In the genomic region with DNA sequence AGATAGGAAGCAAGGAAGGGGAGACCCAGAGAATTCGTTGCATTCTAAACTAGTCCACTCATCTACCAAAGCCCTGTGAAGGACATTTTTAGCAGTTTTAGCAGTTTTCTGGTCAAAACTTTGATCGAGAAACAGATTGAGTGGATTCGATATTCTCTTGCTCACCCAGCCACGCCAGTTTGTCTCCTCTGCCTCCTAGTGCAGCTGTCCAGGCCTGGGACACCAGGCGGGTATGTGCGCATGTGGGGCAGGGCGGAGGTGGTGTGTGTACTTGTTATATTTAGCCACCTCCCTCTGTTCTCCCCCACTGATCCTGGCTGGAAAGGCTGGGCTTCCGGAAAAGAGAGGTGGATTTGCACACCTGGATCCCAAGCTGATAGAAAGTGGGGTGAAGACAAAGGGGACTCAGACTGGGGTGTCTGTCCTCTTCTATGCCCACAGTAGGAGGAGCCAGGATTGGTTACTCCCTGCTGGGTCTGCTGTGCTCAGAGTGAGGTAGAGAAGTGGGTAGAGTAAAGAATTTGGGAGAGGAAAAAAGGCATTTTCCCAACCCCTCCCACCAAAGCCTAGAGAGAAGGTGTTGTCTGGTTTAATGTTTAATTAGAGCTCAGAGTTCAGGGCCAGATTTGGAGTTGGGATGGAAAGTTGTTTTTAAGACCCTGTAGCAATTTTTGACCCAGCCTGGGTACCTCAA, we compare ENCODE assay signal across 10 cellular contexts. TPM values are rescaled to one million over a fixed set of nuclear protein-coding genes. Genes with fewer than 3 reads are reported as not detected.
DNase-seq lines count a peak whose midpoint lies in the region; ATAC-seq and TF ChIP-seq lines count a peak whose summit lies in the region.
"Had no signal": no experiment of that assay in that cellular context is flagged by ENCODE, and none has a peak within 500 bp of the region (broad histone marks: within the 10 kb centered on the region; RNA-seq: fewer than 3 reads in every experiment).

No MANE protein-coding gene starts in this region.

- H3K36me3 Mint-ChIP-seq in WTC11 (no peaks in the 10 kb centered on the region), immature natural killer cell (no peaks in the 10 kb centered on the region)

- peaks cover 72% of the 10 kb centered on the region for H3K4me1 ChIP-seq in psoas muscle

- POLR2A ChIA-PET in WTC11 (lab: Charles Lee), result no interaction called here

- no peaks in the 10 kb centered on the region for H3K27me3 ChIP-seq in psoas muscle (ENCODE audit: insufficient read depth in 3 of 3, low read length in 2 of 3)

- H3K4me3 Mint-ChIP-seq in WTC11 (no peak overlapping the region), immature natural killer cell (peak overlapping the region in 1 of 5 donors; percentile 25)

- peak; percentile 65 for DNase-seq in Caki2 (ENCODE audit: low read depth)
- DNase-seq in WTC11 (ENCODE audit: low spot score), result no peak
- DNase-seq in fibroblast of the aortic adventitia (ENCODE audit: low read depth), result no peak
- DNase-seq in psoas muscle, result peak; percentile 81 to 91
- no peak for DNase-seq in COR-L47 (lab: John Stamatoyannopoulos, UW)
- no peak for DNase-seq in immature natural killer cell
- no peak for DNase-seq in islet precursor cell
- no peak for DNase-seq in mucosa of gallbladder (ENCODE audit: low spot score)
- DNase-seq: hippocampal formation had no signal

- peak overlapping the region; percentile 99 for H3K27ac ChIP-seq in psoas muscle

- CTCF ChIA-PET in WTC11 (lab: Charles Lee), result interaction anchor here (1.0 to 28.0 kb wide), 4 partner anchors 11 to 107 kb away, joined by 3 to 1176 read pairs (median 16); partner anchors contain the start of gene MEX3A

- H3K27ac Mint-ChIP-seq in WTC11 (peak overlapping the region; percentile 57; the same call in 1 of the 2 replicates), immature natural killer cell (no peak overlapping the region)

- intact Hi-C loops in psoas muscle (cut with DNase I), result no loop called here

- H3K36me3 ChIP-seq in psoas muscle (ENCODE audit: insufficient read depth in 1 of 2, low read depth in 1 of 2), result no peaks in the 10 kb centered on the region

- WGBS in psoas muscle, 3 donors, result 15 to 16% (median 16%) methylated on average over 8 of the region's 8 CpGs

- H3K9me3 Mint-ChIP-seq in WTC11 (no peaks in the 10 kb centered on the region), immature natural killer cell (no peaks in the 10 kb centered on the region)

- no peaks in the 10 kb centered on the region for H3K9me3 ChIP-seq in psoas muscle

- peaks cover 59% of the 10 kb centered on the region for H3K4me1 Mint-ChIP-seq in WTC11
- peaks cover 17 to 27% of the 10 kb centered on the region in 2 donors for H3K4me1 Mint-ChIP-seq in immature natural killer cell

- no peak for TF ChIP-seq CTCF in WTC11 (IDR thresholded peaks at IDR 0.05)
- TF ChIP-seq CTCF in fibroblast of the aortic adventitia (IDR thresholded peaks at IDR 0.05; ENCODE audit: insufficient read depth, low read length), result no peak
- TF ChIP-seq CTCF in psoas muscle (IDR thresholded peaks at IDR 0.05), result no peak

- H3K27me3 Mint-ChIP-seq in WTC11 (ENCODE audit: low read depth) (peaks cover 8% of the 10 kb centered on the region), immature natural killer cell (ENCODE audit: low read depth in 3 of 3) (peaks cover 9 to 26% (median 21%) of the 10 kb centered on the region in 3 donors)

- in situ Hi-C loops in Caki2 (cut with HindIII; ENCODE audit: low pct_unique_long_range_greater_than_20kb, low sequenced_read_pairs), result no loop called here

- ATAC-seq in WTC11 (no peak), psoas muscle (peak; percentile 50 to 65 (median 62))

- H3K4me3 ChIP-seq in fibroblast of the aortic adventitia (ENCODE audit: low read depth, low read length) (peak overlapping the region; percentile 99), psoas muscle (peak overlapping the region; percentile 99)

TF ChIP-seq in WTC11, 78 proteins besides CTCF, POLR2A, EP300 and RAD21 (continues in another document):
- no peak for TF ChIP-seq OVOL2 (CRISPR knock-in tag; IDR thresholded peaks at IDR 0.05; ENCODE audit: borderline replicate concordance)
- TF ChIP-seq NR1H2 (CRISPR knock-in tag; IDR thresholded peaks at IDR 0.05), result no peak
- TF ChIP-seq, protein P1, sequence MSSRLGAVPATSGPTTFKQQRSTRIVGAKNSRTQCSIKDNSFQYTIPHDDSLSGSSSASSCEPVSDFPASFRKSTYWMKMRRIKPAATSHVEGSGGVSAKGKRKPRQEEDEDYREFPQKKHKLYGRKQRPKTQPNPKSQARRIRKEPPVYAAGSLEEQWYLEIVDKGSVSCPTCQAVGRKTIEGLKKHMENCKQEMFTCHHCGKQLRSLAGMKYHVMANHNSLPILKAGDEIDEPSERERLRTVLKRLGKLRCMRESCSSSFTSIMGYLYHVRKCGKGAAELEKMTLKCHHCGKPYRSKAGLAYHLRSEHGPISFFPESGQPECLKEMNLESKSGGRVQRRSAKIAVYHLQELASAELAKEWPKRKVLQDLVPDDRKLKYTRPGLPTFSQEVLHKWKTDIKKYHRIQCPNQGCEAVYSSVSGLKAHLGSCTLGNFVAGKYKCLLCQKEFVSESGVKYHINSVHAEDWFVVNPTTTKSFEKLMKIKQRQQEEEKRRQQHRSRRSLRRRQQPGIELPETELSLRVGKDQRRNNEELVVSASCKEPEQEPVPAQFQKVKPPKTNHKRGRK (CRISPR knock-in tag; IDR thresholded peaks at IDR 0.05; ENCODE audit: borderline replicate concordance), result no peak
- no peak for TF ChIP-seq ELF4 (CRISPR knock-in tag; IDR thresholded peaks at IDR 0.05; ENCODE audit: low read depth)
- TF ChIP-seq KAT7 (CRISPR knock-in tag; IDR thresholded peaks at IDR 0.05; ENCODE audit: borderline replicate concordance), result no peak
- TF ChIP-seq FOXJ3 (CRISPR knock-in tag; IDR thresholded peaks at IDR 0.05; ENCODE audit: borderline replicate concordance), result no peak
- TF ChIP-seq, protein P2, sequence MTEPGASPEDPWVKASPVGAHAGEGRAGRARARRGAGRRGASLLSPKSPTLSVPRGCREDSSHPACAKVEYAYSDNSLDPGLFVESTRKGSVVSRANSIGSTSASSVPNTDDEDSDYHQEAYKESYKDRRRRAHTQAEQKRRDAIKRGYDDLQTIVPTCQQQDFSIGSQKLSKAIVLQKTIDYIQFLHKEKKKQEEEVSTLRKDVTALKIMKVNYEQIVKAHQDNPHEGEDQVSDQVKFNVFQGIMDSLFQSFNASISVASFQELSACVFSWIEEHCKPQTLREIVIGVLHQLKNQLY (CRISPR knock-in tag; IDR thresholded peaks at IDR 0.05), result no peak
- no peak for TF ChIP-seq ZBTB43 (CRISPR knock-in tag; IDR thresholded peaks at IDR 0.05)
- no peak for TF ChIP-seq ETV6 (CRISPR knock-in tag; IDR thresholded peaks at IDR 0.05)
- no peak for TF ChIP-seq ATF6 (CRISPR knock-in tag; IDR thresholded peaks at IDR 0.05)

RNA-seq across cellular contexts. Expression of gene LMNA, which starts 3.8 kb away (rescaled TPM):
- 652 and 715 TPM in 2 replicates for total RNA-seq in Caki2 (2014; rRNA removed; shearing (Covaris generic); ENCODE audit: low replicate concordance)
- 40.7 to 68.8 TPM (median 46.2 TPM) in 3 replicates for total RNA-seq in WTC11 (2021)
- total RNA-seq in fibroblast of the aortic adventitia (ENCODE audit: low replicate concordance), result 502 and 1,039 TPM in 2 replicates
- total RNA-seq in psoas muscle, result 100 to 1,000 TPM; 161 to 392 (median 291) TPM
- polyA plus RNA-seq in psoas muscle, result 100 to 1,000 TPM; 114 to 237 (median 138) TPM
- 10 to 100 TPM in 2 of 3 donors, 1 to 10 TPM in 1; 4.4 to 14.0 (median 10.3) TPM for polyA plus RNA-seq in immature natural killer cell
- 293 TPM for total RNA-seq in mucosa of gallbladder

RNA-seq across cellular contexts. Expression of gene SEMA4A, which starts 35.1 kb away (rescaled TPM):
- total RNA-seq in Caki2 (2014; rRNA removed; shearing (Covaris generic); ENCODE audit: low replicate concordance), result 1.9 and 2.0 TPM in 2 replicates
- total RNA-seq in WTC11 (2021), result 6.9 to 12.4 TPM (median 8.7 TPM) in 3 replicates
- 1.4 and 3.2 TPM in 2 replicates for total RNA-seq in fibroblast of the aortic adventitia (ENCODE audit: low replicate concordance)
- 1 to 10 TPM; 1.2 to 3.4 (median 2.4) TPM for total RNA-seq in psoas muscle
- polyA plus RNA-seq in psoas muscle, result 1 to 10 TPM in 1 of 3 donors, under 1 TPM in 2; 0.77 to 1.8 (median 0.82) TPM
- 10 to 100 TPM in 1 of 3 donors, 1 to 10 TPM in 2; 2.5 to 12.4 (median 3.2) TPM for polyA plus RNA-seq in immature natural killer cell
- 24.4 TPM for total RNA-seq in mucosa of gallbladder

RNA-seq across cellular contexts. Expression of gene MEX3A, which starts 36.1 kb away (rescaled TPM):
- total RNA-seq in Caki2 (2014; rRNA removed; shearing (Covaris generic); ENCODE audit: low replicate concordance), result 0.64 and 2.0 TPM in 2 replicates
- total RNA-seq in WTC11 (2021) (66.3 to 79.1 TPM (median 70.6 TPM) in 3 replicates), fibroblast of the aortic adventitia (ENCODE audit: low replicate concordance) (0.90 TPM in 2 replicates), psoas muscle (under 1 TPM; 0.06 to 0.28 (median 0.11) TPM), mucosa of gallbladder (1.4 TPM)
- polyA plus RNA-seq in psoas muscle (under 1 TPM; 0.07 to 0.42 (median 0.22) TPM), immature natural killer cell (not detected)
- total RNA-seq: T-helper 1 cell treated with Interleukin-12 subunit alpha and Interleukin-12 subunit beta and Interleukin-4 antibody, amounts not matched to agents 30 ng/mL and 1 ng/mL, for 36 hours had no signal

RNA-seq across cellular contexts. Expression of gene RAB25, which starts 57.4 kb away (rescaled TPM):
- not detected in 2 replicates for total RNA-seq in Caki2 (2014; rRNA removed; shearing (Covaris generic); ENCODE audit: low replicate concordance)
- 61.9 to 82.8 TPM (median 82.5 TPM) in 3 replicates for total RNA-seq in WTC11 (2021)
- total RNA-seq in fibroblast of the aortic adventitia (ENCODE audit: low replicate concordance), result not detected in 2 replicates
- total RNA-seq in psoas muscle, result not detected
- polyA plus RNA-seq in psoas muscle, result under 1 TPM; 0.07 to 0.34 (median 0.13) TPM
- not detected for polyA plus RNA-seq in immature natural killer cell
- total RNA-seq in mucosa of gallbladder, result 103 TPM
- total RNA-seq: T-helper 1 cell treated with Interleukin-12 subunit alpha and Interleukin-12 subunit beta and Interleukin-4 antibody, amounts not matched to agents 30 ng/mL and 1 ng/mL, for 36 hours had no signal

Comparison
In these comparisons a context has a peak if more than half of its experiments do, and no peak if none do; other contexts are left out.
1. DNase-seq: peak in Caki2 (single experiment) and psoas muscle (2 of 2); none in WTC11 (single experiment), fibroblast of the aortic adventitia (single experiment), COR-L47 (single experiment), immature natural killer cell (0 of 3), islet precursor cell (single experiment) and mucosa of gallbladder (single experiment).
2. RNA of gene MEX3A, which starts 36.1 kb away (total RNA-seq): 66.3 to 79.1 TPM in WTC11; 1.4 TPM in mucosa of gallbladder (single experiment), 0.90 TPM in fibroblast of the aortic adventitia, 0.64 to 2.0 TPM in Caki2 and 0.06 to 0.28 TPM in psoas muscle; every median in the first group is over 10 times any median in the second.